Comparison of ENCODE assay signal across 25 cellular contexts in the genomic region with DNA sequence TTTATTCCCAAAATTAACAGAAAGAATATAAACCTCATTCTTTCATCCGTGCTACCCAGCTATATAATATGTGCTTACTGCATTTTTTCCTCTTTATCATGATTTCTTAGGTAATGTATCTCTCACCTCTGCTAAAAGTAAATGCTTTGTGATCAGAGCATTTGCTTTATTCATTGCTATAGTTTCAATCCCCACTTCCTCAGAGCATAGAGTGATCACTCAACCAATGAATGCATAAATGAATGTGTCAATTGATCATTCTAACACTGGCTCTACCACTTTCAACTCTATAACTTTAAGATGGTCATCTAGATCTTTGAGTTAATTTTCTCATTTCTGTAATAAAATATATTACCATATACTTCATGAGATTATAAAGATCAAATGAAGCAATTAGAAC.
"Had no signal": no experiment of that assay in that cellular context is flagged by ENCODE, and none has a peak within 500 bp of the region (broad histone marks: within the 10 kb centered on the region; RNA-seq: fewer than 3 reads in every experiment).

No MANE protein-coding gene starts in this region.

- H3K4me1 Mint-ChIP-seq: T-cell had no signal

- H3K27ac Mint-ChIP-seq: IgD-negative memory B cell, T-cell had no signal

- H3K9ac ChIP-seq: KMS-11, SK-N-SH had no signal

- H3K4me3 Mint-ChIP-seq: IgD-negative memory B cell, T-cell had no signal

- H3K36me3 Mint-ChIP-seq: IgD-negative memory B cell, T-cell had no signal

- DNase-seq: Kasumi-1, MM.1S, NCI-H1092 treated with DMSO at 0.1 percent for 48 hours, NCI-H1436, NCI-H187, NCI-H2029, NCI-H2081 treated with DMSO at 0.1 percent for 48 hours, NCI-H2171, NCI-H226, NCI-H446, NCI-H510A, NCI-H524 treated with DMSO at 0.1 percent for 48 hours, NCI-H69, NCI-H774, PC-3, SHP77, SK-N-SH, SW 1271, T-cell had no signal

- H3K9me3 ChIP-seq: SK-N-SH had no signal

- ATAC-seq: K562, Panc1, PC-3, T-cell had no signal

- H3K4me3 ChIP-seq: K562 had no signal

- H3K27me3 Mint-ChIP-seq: IgD-negative memory B cell, T-cell had no signal

- H3K4me2 ChIP-seq: KMS-11, SK-N-SH had no signal

- H3K27ac ChIP-seq: HL-60, KMS-11, RWPE1 had no signal
